ENCODE assay signal across 1 cellular context in the genomic region with DNA sequence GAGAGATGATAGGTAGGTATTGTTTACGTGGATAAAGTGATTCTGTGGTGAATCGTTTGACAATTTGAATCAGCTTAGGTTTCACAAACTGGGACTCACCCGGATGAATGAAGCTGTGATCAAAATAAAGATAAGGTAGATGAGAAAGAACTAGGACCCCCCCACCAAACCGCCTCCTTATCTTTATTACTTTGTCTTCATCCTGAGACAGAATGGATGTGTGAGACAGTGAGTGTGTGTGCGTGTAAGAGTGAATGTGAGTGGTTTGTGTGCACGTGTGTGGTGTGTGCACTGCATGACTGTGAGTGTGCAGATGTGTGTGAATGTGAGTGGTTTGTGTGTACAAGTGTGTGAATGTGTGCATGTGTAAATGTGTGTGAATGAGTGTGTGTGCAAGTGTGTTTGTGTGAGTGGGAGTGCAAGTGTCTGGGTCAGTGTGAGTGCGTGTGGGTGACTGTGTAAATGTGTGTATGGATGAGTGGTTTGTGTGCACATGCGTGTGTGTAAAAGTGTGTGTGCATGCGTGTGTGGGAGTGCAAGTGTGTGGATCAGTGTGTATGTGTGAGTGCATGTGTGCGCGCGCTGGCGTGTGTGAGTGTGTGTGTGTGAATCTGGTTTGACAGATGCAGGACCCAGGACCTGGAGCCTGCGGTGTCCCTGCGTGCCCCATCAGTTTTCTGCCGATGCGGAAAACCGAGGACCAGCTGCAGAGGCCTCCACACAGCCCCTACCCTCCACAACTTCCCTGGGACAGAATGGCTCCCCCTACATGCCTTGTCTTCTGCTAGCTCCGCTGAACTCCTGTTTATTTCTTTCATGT.
TF ChIP-seq lines count a peak whose summit lies in the region.

No MANE protein-coding gene starts in this region.

TF ChIP-seq in K562, 482 proteins besides CTCF, POLR2A, EP300 and RAD21 (continued from another document and continues in another):
- TF ChIP-seq, protein P1, sequence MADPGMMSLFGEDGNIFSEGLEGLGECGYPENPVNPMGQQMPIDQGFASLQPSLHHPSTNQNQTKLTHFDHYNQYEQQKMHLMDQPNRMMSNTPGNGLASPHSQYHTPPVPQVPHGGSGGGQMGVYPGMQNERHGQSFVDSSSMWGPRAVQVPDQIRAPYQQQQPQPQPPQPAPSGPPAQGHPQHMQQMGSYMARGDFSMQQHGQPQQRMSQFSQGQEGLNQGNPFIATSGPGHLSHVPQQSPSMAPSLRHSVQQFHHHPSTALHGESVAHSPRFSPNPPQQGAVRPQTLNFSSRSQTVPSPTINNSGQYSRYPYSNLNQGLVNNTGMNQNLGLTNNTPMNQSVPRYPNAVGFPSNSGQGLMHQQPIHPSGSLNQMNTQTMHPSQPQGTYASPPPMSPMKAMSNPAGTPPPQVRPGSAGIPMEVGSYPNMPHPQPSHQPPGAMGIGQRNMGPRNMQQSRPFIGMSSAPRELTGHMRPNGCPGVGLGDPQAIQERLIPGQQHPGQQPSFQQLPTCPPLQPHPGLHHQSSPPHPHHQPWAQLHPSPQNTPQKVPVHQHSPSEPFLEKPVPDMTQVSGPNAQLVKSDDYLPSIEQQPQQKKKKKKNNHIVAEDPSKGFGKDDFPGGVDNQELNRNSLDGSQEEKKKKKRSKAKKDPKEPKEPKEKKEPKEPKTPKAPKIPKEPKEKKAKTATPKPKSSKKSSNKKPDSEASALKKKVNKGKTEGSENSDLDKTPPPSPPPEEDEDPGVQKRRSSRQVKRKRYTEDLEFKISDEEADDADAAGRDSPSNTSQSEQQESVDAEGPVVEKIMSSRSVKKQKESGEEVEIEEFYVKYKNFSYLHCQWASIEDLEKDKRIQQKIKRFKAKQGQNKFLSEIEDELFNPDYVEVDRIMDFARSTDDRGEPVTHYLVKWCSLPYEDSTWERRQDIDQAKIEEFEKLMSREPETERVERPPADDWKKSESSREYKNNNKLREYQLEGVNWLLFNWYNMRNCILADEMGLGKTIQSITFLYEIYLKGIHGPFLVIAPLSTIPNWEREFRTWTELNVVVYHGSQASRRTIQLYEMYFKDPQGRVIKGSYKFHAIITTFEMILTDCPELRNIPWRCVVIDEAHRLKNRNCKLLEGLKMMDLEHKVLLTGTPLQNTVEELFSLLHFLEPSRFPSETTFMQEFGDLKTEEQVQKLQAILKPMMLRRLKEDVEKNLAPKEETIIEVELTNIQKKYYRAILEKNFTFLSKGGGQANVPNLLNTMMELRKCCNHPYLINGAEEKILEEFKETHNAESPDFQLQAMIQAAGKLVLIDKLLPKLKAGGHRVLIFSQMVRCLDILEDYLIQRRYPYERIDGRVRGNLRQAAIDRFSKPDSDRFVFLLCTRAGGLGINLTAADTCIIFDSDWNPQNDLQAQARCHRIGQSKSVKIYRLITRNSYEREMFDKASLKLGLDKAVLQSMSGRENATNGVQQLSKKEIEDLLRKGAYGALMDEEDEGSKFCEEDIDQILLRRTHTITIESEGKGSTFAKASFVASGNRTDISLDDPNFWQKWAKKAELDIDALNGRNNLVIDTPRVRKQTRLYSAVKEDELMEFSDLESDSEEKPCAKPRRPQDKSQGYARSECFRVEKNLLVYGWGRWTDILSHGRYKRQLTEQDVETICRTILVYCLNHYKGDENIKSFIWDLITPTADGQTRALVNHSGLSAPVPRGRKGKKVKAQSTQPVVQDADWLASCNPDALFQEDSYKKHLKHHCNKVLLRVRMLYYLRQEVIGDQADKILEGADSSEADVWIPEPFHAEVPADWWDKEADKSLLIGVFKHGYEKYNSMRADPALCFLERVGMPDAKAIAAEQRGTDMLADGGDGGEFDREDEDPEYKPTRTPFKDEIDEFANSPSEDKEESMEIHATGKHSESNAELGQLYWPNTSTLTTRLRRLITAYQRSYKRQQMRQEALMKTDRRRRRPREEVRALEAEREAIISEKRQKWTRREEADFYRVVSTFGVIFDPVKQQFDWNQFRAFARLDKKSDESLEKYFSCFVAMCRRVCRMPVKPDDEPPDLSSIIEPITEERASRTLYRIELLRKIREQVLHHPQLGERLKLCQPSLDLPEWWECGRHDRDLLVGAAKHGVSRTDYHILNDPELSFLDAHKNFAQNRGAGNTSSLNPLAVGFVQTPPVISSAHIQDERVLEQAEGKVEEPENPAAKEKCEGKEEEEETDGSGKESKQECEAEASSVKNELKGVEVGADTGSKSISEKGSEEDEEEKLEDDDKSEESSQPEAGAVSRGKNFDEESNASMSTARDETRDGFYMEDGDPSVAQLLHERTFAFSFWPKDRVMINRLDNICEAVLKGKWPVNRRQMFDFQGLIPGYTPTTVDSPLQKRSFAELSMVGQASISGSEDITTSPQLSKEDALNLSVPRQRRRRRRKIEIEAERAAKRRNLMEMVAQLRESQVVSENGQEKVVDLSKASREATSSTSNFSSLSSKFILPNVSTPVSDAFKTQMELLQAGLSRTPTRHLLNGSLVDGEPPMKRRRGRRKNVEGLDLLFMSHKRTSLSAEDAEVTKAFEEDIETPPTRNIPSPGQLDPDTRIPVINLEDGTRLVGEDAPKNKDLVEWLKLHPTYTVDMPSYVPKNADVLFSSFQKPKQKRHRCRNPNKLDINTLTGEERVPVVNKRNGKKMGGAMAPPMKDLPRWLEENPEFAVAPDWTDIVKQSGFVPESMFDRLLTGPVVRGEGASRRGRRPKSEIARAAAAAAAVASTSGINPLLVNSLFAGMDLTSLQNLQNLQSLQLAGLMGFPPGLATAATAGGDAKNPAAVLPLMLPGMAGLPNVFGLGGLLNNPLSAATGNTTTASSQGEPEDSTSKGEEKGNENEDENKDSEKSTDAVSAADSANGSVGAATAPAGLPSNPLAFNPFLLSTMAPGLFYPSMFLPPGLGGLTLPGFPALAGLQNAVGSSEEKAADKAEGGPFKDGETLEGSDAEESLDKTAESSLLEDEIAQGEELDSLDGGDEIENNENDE (IDR thresholded peaks at IDR 0.05; ENCODE audit: low read depth, low read length), result no peak
- TF ChIP-seq EHMT2 (IDR thresholded peaks at IDR 0.05) (no peak), POLR2AphosphoS5 (IDR thresholded peaks at IDR 0.05; ENCODE audit: control insufficient read depth, insufficient read depth, low read depth, low read length) (no peak), NFIX (CRISPR knock-in tag; IDR thresholded peaks at IDR 0.05; ENCODE audit: low read depth) (no peak), SIN3A (IDR thresholded peaks at IDR 0.05; ENCODE audit: borderline replicate concordance in 2 of 2, control insufficient read depth in 1 of 2, low read depth in 2 of 2, low read length in 2 of 2) (no peak), ZC3H8 (IDR thresholded peaks at IDR 0.05) (0 out of 2 replicates have a peak, but pooled peaks have one; percentile 18), POLR2B (IDR thresholded peaks at IDR 0.05; ENCODE audit: low read depth, partially characterized antibody) (peak; percentile 46), ZC3H4 (CRISPR knock-in tag; IDR thresholded peaks at IDR 0.05; ENCODE audit: borderline replicate concordance) (no peak), NR2C1 (IDR thresholded peaks at IDR 0.05) (no peak), NR2C1 (tag; IDR thresholded peaks at IDR 0.05) (no peak), RHOXF2B (CRISPR knock-in tag; conservative IDR thresholded peaks at IDR 0.05) (no peak), LARP7 (IDR thresholded peaks at IDR 0.05) (peak; percentile 93), E2F3 (CRISPR knock-in tag; IDR thresholded peaks at IDR 0.05) (no peak), HDGF (IDR thresholded peaks at IDR 0.05) (peak; percentile 84; the same call in 1 of the 2 replicates), DDX20 (tag; IDR thresholded peaks at IDR 0.05; ENCODE audit: low read depth) (no peak), PTTG1 (tag; IDR thresholded peaks at IDR 0.05; ENCODE audit: low read depth) (0 out of 2 replicates have a peak, but pooled peaks have one; percentile 34), PTRF (tag; IDR thresholded peaks at IDR 0.05) (no peak), ZKSCAN8 (CRISPR knock-in tag; IDR thresholded peaks at IDR 0.05) (0 out of 2 replicates have a peak, but pooled peaks have one; percentile 23), NBN (IDR thresholded peaks at IDR 0.05; ENCODE audit: low read depth) (no peak), ZNF696 (CRISPR knock-in tag; conservative IDR thresholded peaks at IDR 0.05) (no peak), PHB2 (IDR thresholded peaks at IDR 0.05; ENCODE audit: low read depth) (0 out of 2 replicates have a peak, but pooled peaks have one; percentile 28)
- TF ChIP-seq, protein P2, sequence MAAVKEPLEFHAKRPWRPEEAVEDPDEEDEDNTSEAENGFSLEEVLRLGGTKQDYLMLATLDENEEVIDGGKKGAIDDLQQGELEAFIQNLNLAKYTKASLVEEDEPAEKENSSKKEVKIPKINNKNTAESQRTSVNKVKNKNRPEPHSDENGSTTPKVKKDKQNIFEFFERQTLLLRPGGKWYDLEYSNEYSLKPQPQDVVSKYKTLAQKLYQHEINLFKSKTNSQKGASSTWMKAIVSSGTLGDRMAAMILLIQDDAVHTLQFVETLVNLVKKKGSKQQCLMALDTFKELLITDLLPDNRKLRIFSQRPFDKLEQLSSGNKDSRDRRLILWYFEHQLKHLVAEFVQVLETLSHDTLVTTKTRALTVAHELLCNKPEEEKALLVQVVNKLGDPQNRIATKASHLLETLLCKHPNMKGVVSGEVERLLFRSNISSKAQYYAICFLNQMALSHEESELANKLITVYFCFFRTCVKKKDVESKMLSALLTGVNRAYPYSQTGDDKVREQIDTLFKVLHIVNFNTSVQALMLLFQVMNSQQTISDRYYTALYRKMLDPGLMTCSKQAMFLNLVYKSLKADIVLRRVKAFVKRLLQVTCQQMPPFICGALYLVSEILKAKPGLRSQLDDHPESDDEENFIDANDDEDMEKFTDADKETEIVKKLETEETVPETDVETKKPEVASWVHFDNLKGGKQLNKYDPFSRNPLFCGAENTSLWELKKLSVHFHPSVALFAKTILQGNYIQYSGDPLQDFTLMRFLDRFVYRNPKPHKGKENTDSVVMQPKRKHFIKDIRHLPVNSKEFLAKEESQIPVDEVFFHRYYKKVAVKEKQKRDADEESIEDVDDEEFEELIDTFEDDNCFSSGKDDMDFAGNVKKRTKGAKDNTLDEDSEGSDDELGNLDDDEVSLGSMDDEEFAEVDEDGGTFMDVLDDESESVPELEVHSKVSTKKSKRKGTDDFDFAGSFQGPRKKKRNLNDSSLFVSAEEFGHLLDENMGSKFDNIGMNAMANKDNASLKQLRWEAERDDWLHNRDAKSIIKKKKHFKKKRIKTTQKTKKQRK (IDR thresholded peaks at IDR 0.05; ENCODE audit: borderline replicate concordance, low read depth, low read length), result no peak
- TF ChIP-seq, protein P3, sequence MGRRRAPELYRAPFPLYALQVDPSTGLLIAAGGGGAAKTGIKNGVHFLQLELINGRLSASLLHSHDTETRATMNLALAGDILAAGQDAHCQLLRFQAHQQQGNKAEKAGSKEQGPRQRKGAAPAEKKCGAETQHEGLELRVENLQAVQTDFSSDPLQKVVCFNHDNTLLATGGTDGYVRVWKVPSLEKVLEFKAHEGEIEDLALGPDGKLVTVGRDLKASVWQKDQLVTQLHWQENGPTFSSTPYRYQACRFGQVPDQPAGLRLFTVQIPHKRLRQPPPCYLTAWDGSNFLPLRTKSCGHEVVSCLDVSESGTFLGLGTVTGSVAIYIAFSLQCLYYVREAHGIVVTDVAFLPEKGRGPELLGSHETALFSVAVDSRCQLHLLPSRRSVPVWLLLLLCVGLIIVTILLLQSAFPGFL (CRISPR knock-in tag; IDR thresholded peaks at IDR 0.05), result no peak
- TF ChIP-seq, protein P4, sequence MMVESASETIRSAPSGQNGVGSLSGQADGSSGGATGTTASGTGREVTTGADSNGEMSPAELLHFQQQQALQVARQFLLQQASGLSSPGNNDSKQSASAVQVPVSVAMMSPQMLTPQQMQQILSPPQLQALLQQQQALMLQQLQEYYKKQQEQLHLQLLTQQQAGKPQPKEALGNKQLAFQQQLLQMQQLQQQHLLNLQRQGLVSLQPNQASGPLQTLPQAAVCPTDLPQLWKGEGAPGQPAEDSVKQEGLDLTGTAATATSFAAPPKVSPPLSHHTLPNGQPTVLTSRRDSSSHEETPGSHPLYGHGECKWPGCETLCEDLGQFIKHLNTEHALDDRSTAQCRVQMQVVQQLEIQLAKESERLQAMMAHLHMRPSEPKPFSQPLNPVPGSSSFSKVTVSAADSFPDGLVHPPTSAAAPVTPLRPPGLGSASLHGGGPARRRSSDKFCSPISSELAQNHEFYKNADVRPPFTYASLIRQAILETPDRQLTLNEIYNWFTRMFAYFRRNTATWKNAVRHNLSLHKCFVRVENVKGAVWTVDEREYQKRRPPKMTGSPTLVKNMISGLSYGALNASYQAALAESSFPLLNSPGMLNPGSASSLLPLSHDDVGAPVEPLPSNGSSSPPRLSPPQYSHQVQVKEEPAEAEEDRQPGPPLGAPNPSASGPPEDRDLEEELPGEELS (CRISPR knock-in tag; IDR thresholded peaks at IDR 0.05; ENCODE audit: borderline replicate concordance), result no peak
- TF ChIP-seq, protein P5, sequence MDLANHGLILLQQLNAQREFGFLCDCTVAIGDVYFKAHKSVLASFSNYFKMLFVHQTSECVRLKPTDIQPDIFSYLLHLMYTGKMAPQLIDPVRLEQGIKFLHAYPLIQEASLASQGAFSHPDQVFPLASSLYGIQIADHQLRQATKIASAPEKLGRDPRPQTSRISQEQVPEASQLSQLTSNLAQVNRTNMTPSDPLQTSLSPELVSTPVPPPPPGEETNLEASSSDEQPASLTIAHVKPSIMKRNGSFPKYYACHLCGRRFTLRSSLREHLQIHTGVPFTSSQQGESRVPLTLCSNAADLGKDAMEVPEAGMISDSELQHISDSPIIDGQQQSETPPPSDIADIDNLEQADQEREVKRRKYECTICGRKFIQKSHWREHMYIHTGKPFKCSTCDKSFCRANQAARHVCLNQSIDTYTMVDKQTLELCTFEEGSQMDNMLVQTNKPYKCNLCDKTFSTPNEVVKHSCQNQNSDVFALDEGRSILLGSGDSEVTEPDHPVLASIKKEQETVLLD (IDR thresholded peaks at IDR 0.05), result peak; percentile 82; the same call in 1 of the 2 replicates
- TF ChIP-seq, protein P6, sequence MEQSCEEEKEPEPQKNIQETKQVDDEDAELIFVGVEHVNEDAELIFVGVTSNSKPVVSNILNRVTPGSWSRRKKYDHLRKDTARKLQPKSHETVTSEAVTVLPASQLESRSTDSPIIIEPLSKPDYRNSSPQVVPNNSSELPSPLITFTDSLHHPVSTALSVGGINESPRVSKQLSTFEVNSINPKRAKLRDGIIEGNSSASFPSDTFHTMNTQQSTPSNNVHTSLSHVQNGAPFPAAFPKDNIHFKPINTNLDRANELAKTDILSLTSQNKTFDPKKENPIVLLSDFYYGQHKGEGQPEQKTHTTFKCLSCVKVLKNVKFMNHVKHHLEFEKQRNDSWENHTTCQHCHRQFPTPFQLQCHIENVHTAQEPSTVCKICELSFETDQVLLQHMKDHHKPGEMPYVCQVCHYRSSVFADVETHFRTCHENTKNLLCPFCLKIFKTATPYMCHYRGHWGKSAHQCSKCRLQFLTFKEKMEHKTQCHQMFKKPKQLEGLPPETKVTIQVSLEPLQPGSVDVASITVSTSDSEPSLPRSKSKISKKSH (CRISPR knock-in tag; IDR thresholded peaks at IDR 0.05), result no peak
- TF ChIP-seq, protein P7, sequence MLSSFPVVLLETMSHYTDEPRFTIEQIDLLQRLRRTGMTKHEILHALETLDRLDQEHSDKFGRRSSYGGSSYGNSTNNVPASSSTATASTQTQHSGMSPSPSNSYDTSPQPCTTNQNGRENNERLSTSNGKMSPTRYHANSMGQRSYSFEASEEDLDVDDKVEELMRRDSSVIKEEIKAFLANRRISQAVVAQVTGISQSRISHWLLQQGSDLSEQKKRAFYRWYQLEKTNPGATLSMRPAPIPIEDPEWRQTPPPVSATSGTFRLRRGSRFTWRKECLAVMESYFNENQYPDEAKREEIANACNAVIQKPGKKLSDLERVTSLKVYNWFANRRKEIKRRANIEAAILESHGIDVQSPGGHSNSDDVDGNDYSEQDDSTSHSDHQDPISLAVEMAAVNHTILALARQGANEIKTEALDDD (IDR thresholded peaks at IDR 0.05), result no peak
- TF ChIP-seq, protein P8, sequence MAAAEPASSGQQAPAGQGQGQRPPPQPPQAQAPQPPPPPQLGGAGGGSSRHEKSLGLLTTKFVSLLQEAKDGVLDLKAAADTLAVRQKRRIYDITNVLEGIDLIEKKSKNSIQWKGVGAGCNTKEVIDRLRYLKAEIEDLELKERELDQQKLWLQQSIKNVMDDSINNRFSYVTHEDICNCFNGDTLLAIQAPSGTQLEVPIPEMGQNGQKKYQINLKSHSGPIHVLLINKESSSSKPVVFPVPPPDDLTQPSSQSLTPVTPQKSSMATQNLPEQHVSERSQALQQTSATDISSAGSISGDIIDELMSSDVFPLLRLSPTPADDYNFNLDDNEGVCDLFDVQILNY (CRISPR knock-in tag; IDR thresholded peaks at IDR 0.05), result 0 out of 2 replicates have a peak, but pooled peaks have one; percentile 31
